Comparison of ENCODE assay signal across 19 cellular contexts in the genomic region with DNA sequence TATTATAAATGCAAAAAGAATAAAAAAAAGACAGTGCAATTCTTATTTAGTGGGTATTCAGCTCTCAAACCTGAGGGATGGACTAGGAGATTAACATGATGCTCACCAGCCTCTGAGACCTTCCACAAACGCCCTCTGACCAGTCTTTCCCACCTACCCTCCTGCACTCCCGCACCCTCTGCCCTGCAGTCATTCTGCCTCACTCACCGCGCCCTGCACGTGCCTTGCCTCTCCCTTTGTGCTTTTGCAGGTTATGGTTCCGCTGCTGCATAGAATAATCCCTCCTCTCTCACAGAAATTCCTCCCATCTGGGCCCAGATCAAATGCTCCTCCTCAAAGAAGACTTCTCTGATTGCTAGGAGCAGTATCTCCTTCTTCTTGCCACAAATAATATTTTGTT. TPM values are rescaled to one million over a fixed set of nuclear protein-coding genes. Genes with fewer than 3 reads are reported as not detected.
"Had no signal": no experiment of that assay in that cellular context is flagged by ENCODE, and none has a peak within 500 bp of the region (broad histone marks: within the 10 kb centered on the region; RNA-seq: fewer than 3 reads in every experiment).

No MANE protein-coding gene starts in this region.

- H3K9me3 Mint-ChIP-seq: activated T-helper 2 cell treated with anti-CD3 and anti-CD28 coated beads, Interferon-gamma antibody, Interleukin-2, Interleukin-4, amounts not matched to agents 10 μg/mL and 5 μg/mL and 100 μg/mL, durations not matched to agents 14 hours and 24 hours and 36 hours; T-helper 2 cell treated with Interferon-gamma antibody and Interleukin-4, amounts not matched to agents 5 μg/mL and 100 μg/mL, for 36 hours had no signal

- H3K4me3 Mint-ChIP-seq: T-helper 2 cell treated with Interferon-gamma antibody and Interleukin-4, amounts not matched to agents 5 μg/mL and 100 μg/mL, for 36 hours had no signal

- H3K4me3 ChIP-seq: dorsolateral prefrontal cortex, esophagus muscularis mucosa, right atrium auricular region, upper lobe of right lung had no signal

- H3K9me3 ChIP-seq: esophagus muscularis mucosa, right atrium auricular region, upper lobe of right lung had no signal

- H3K36me3 ChIP-seq: esophagus muscularis mucosa, right atrium auricular region, upper lobe of right lung had no signal

- ATAC-seq: left cardiac atrium; naive thymus-derived CD4-positive, alpha-beta T cell; stimulated activated naive CD8-positive, alpha-beta T cell treated with anti-CD3 and anti-CD28 coated beads, Interleukin-15, Interleukin-2, amounts not matched to agents 100 U/mL and 50 U/mL, for 24 hours; upper lobe of right lung had no signal

- H3K27ac Mint-ChIP-seq: activated T-helper 2 cell treated with anti-CD3 and anti-CD28 coated beads, Interferon-gamma antibody, Interleukin-2, Interleukin-4, amounts not matched to agents 10 μg/mL and 5 μg/mL and 100 μg/mL, durations not matched to agents 14 hours and 24 hours and 36 hours; progenitor cell of endocrine pancreas; T-helper 2 cell treated with Interferon-gamma antibody and Interleukin-4, amounts not matched to agents 5 μg/mL and 100 μg/mL, for 36 hours had no signal

- DNase-seq: activated CD4-positive, alpha-beta T cell treated with anti-CD3 and anti-CD28 coated beads, Interleukin-2, amount 50 U/mL, for 48 hours; activated CD4-positive, CD25-positive, alpha-beta regulatory T cell treated with anti-CD3 and anti-CD28 coated beads, Interleukin-2, amount 50 U/mL, for 72 hours; activated naive CD4-positive, alpha-beta T cell treated with anti-CD3 and anti-CD28 coated beads, Interleukin-2, amount 50 U/mL, for 16 hours; dorsolateral prefrontal cortex; glutamatergic neuron; hypothalamus; left cardiac atrium; naive thymus-derived CD4-positive, alpha-beta T cell; occipital lobe; stimulated activated CD4-positive, alpha-beta T cell treated with anti-CD3 and anti-CD28 coated beads, Interleukin-15, amount 100 ng/mL, for 24 hours; stimulated activated CD4-positive, alpha-beta T cell treated with anti-CD3 and anti-CD28 coated beads, Interleukin-4, amount 100 ng/mL, for 1 hour; stimulated activated naive CD8-positive, alpha-beta T cell treated with anti-CD3 and anti-CD28 coated beads, Interleukin-15, Interleukin-2, amounts not matched to agents 100 U/mL and 50 U/mL, for 24 hours; SW 1271; upper lobe of right lung had no signal

- H3K27me3 ChIP-seq: dorsolateral prefrontal cortex, esophagus muscularis mucosa, right atrium auricular region, upper lobe of right lung had no signal

- H3K27me3 Mint-ChIP-seq: progenitor cell of endocrine pancreas had no signal

- H3K27ac ChIP-seq: dorsolateral prefrontal cortex, esophagus muscularis mucosa, right atrium auricular region had no signal

RNA-seq across cellular contexts. Expression of gene TMCC3, which starts 28.5 kb away (rescaled TPM):
- polyA plus RNA-seq: naive thymus-derived CD4-positive, alpha-beta T cell had no signal
